Comparison of ENCODE assay signal across 8 cellular contexts in the genomic region with DNA sequence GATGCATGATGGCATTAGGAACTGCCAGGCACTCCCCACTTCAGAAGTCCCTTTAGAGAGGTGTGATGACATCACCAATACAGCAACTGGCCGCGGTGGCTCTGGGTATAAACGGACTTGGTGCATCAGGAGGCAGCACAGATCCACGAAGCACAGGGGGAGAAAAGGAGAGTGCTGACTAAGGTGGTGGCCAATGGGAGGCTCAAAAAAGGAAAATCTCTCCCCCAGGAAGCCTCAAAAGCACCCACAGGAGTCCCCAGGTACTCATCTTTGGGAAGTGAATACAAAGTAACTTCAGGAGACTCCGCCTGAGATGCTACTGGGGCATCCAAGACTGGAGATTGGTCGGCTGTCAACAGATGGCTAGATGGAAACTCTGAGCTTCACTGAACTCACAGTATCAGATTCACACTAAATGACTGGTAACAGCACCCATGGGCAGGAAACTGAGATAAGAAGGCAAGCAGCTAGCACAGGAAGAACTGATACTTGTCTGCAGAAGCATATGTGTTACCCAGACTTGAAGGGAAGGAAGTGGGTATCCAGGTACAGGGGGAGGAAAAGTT. TPM values are rescaled to one million over a fixed set of nuclear protein-coding genes. Genes with fewer than 3 reads are reported as not detected.
A peak's percentile ranks its signal among the peaks of the same experiment; 100 is the strongest.
DNase-seq lines count a peak whose midpoint lies in the region; ATAC-seq lines count a peak whose summit lies in the region.

No MANE protein-coding gene starts in this region.

- H3K36me3 Mint-ChIP-seq in activated naive CD4-positive, alpha-beta T cell treated with anti-CD3 and anti-CD28 coated beads for 36 hours (ENCODE audit: low read depth): peaks cover 31% of the 10 kb centered on the region

- no peaks in the 10 kb centered on the region for H3K27me3 Mint-ChIP-seq in activated naive CD4-positive, alpha-beta T cell treated with anti-CD3 and anti-CD28 coated beads for 36 hours (ENCODE audit: low read depth)

- ATAC-seq in HG03571 (IDR thresholded peaks at IDR 0.05; ENCODE audit: unreplicated experiment): peak; percentile 89

- peaks cover 13% of the 10 kb centered on the region for H3K9me3 Mint-ChIP-seq in activated naive CD4-positive, alpha-beta T cell treated with anti-CD3 and anti-CD28 coated beads for 36 hours

- H3K4me1 Mint-ChIP-seq in activated naive CD4-positive, alpha-beta T cell treated with anti-CD3 and anti-CD28 coated beads for 36 hours (ENCODE audit: low read depth): peaks cover 73% of the 10 kb centered on the region

- H3K4me3 Mint-ChIP-seq in activated naive CD4-positive, alpha-beta T cell treated with anti-CD3 and anti-CD28 coated beads for 36 hours: peak overlapping the region; percentile 66

- intact Hi-C loops in activated naive CD4-positive, alpha-beta T cell treated with anti-CD3 and anti-CD28 coated beads for 36 hours (cut with micrococcal nuclease): loop anchor here (1.0 to 10.0 kb wide), 9 partner anchors 11 to 975 kb away; a partner anchor contains a TSS

- peak overlapping the region; percentile 95 for H3K27ac Mint-ChIP-seq in activated naive CD4-positive, alpha-beta T cell treated with anti-CD3 and anti-CD28 coated beads for 36 hours

- CTCF ChIA-PET in activated naive CD4-positive, alpha-beta T cell treated with anti-CD3 and anti-CD28 coated beads for 36 hours (lab: Charles Lee): interaction anchor here (0.6 to 1.2 kb wide), 5 partner anchors 8 to 307 kb away, joined by 3 to 5 read pairs (median 3); no protein-coding TSS in a partner anchor

- peak; percentile 44 for DNase-seq in activated gamma-delta T cell treated with Interleukin-2 at 50 U/mL for 16 hours
- DNase-seq in activated gamma-delta T cell (lab: John Stamatoyannopoulos, UW): no peak
- peak; percentile 86 for DNase-seq in activated naive CD4-positive, alpha-beta T cell treated with anti-CD3 and anti-CD28 coated beads for 36 hours
- DNase-seq in stimulated activated CD8-positive, alpha-beta memory T cell treated with anti-CD3 and anti-CD28 coated beads, Interleukin-15, amount 100 ng/mL, for 48 hours (ENCODE audit: low read depth in 2 of 2): peak; percentile 47 to 52
- DNase-seq in NCI-H1417 treated with DMSO at 0.1 percent for 48 hours (lab: John Stamatoyannopoulos, UW): no peak
- no peak for DNase-seq in SIG-M5 (lab: John Stamatoyannopoulos, UW)
- no peak for DNase-seq in SW480 (ENCODE audit: low spot score)

RNA-seq across cellular contexts. Expression of a gene that starts 7.6 kb away (rescaled TPM):
- 10 to 100 TPM; 43.9 to 46.4 TPM for total RNA-seq in activated naive CD4-positive, alpha-beta T cell treated with anti-CD3 and anti-CD28 coated beads for 36 hours

Comparison
In these comparisons a context has a peak if more than half of its experiments do, and no peak if none do; other contexts are left out.
1. DNase-seq: peak in activated gamma-delta T cell treated with Interleukin-2 at 50 U/mL for 16 hours (single experiment), activated naive CD4-positive, alpha-beta T cell treated with anti-CD3 and anti-CD28 coated beads for 36 hours (single experiment) and stimulated activated CD8-positive, alpha-beta memory T cell treated with anti-CD3 and anti-CD28 coated beads, Interleukin-15, amount 100 ng/mL, for 48 hours (2 of 2); none in activated gamma-delta T cell (single experiment), NCI-H1417 treated with DMSO at 0.1 percent for 48 hours (single experiment), SIG-M5 (single experiment) and SW480 (single experiment).